In the genomic region with DNA sequence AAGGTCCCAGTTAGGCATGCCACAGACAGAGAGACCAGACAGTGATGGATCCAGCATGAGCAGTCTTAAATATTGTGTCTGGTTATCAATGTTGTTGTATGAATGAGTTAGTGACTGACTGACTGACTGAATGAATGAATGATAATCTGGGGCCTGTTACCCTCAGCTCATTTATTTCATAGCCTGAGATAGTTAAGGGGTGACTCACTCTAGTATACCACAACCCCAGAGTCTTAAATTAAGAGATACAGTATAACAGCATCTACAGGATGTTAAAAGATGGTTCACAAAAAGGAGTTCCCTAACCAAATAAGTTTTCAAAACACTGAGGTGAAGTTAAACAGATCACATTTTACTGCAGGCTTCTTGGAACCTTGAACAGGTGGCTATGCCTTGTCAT, we compare ENCODE assay signal across 20 cellular contexts.
DNase-seq lines count a peak whose midpoint lies in the region; ATAC-seq and TF ChIP-seq lines count a peak whose summit lies in the region.
"Had no signal": no experiment of that assay in that cellular context is flagged by ENCODE, and none has a peak within 500 bp of the region (broad histone marks: within the 10 kb centered on the region; RNA-seq: fewer than 3 reads in every experiment).

No MANE protein-coding gene starts in this region.

- DNase-seq in AG09309 (ENCODE audit: low read depth) (peak; percentile 13), HT1080 (ENCODE audit: low read depth) (peak; percentile 34), fibroblast of mammary gland (ENCODE audit: low read depth) (peak; percentile 40), activated gamma-delta T cell (lab: John Stamatoyannopoulos, UW) (no peak), upper lobe of right lung (no peak), neuronal stem cell (ENCODE audit: low spot score) (no peak)
- DNase-seq: DND-41; GDM1; H7; Kasumi-1; NCI-H1105; NCI-H1694; NCI-H2081 treated with DMSO at 0.1 percent for 48 hours; NCI-H510A; NCI-H748 treated with DMSO at 0.1 percent for 48 hours; NK-92 treated with Interleukin-12 subunit alpha and Interleukin-12 subunit beta, amount 100 ng/mL, for 24 hours; OCI-M1; RPMI8226; SIG-M5 had no signal

- H3K36me3 ChIP-seq in rectal smooth muscle tissue (ENCODE audit: control insufficient read depth, insufficient read depth, low read length) (no peaks in the 10 kb centered on the region), upper lobe of right lung (no peaks in the 10 kb centered on the region), neuronal stem cell (replicated peaks in 1 of 2; ENCODE audit: control insufficient read depth in 2 of 2, insufficient read depth in 2 of 2, low read length in 2 of 2) (no peaks in the 10 kb centered on the region)

- H3K9ac ChIP-seq in rectal smooth muscle tissue (ENCODE audit: low read length): no peak overlapping the region
- H3K9ac ChIP-seq in neuronal stem cell (ENCODE audit: low read depth, low read length, poor library complexity): no peak overlapping the region

- H2BK5ac ChIP-seq in neuronal stem cell (ENCODE audit: low read length): no peak overlapping the region

- no peak overlapping the region for H2BK12ac ChIP-seq in neuronal stem cell (ENCODE audit: low read length)

- ATAC-seq in upper lobe of right lung: no peak

- TF ChIP-seq CTCF in AG09309 (IDR thresholded peaks at IDR 0.05; ENCODE audit: control insufficient read depth, insufficient read depth, low read depth, low read length, missing control alignments) (no peak), fibroblast of mammary gland (conservative IDR thresholded peaks at IDR 0.05; ENCODE audit: control insufficient read depth, insufficient read depth, low read depth, low read length) (no peak), upper lobe of right lung (IDR thresholded peaks at IDR 0.05) (no peak)

- H3K4ac ChIP-seq in neuronal stem cell (ENCODE audit: low read length): no peak overlapping the region

- no peak overlapping the region for H3K4me2 ChIP-seq in neuronal stem cell (ENCODE audit: insufficient read depth, low read length, poor library complexity, severe bottlenecking)

- H2BK15ac ChIP-seq in neuronal stem cell (ENCODE audit: low read length): no peak overlapping the region

- H3K4me1 ChIP-seq in rectal smooth muscle tissue (ENCODE audit: control insufficient read depth, insufficient read depth, low read length) (no peaks in the 10 kb centered on the region), upper lobe of right lung (no peaks in the 10 kb centered on the region), neuronal stem cell (ENCODE audit: control insufficient read depth in 2 of 2, insufficient read depth in 1 of 2, low read depth in 1 of 2, low read length in 2 of 2) (no peaks in the 10 kb centered on the region)

- H3K27me3 ChIP-seq in rectal smooth muscle tissue (ENCODE audit: control insufficient read depth, insufficient read depth, low read length) (no peaks in the 10 kb centered on the region), upper lobe of right lung (no peaks in the 10 kb centered on the region), neuronal stem cell (ENCODE audit: control insufficient read depth in 3 of 3, insufficient read depth in 3 of 3, low read depth in 1 of 3, low read length in 3 of 3) (no peaks in the 10 kb centered on the region)

- H2AFZ ChIP-seq in neuronal stem cell (ENCODE audit: low read length): no peak overlapping the region

- H4K8ac ChIP-seq in neuronal stem cell (ENCODE audit: low read depth, low read length): no peak overlapping the region

- H2BK120ac ChIP-seq in neuronal stem cell (ENCODE audit: low read depth, low read length): no peak overlapping the region

- H3K27ac ChIP-seq in rectal smooth muscle tissue (ENCODE audit: low read depth, low read length): peak overlapping the region; percentile 30
- no peak overlapping the region for H3K27ac ChIP-seq in upper lobe of right lung
- H3K27ac ChIP-seq in neuronal stem cell (replicated peaks; ENCODE audit: low read length): no peak overlapping the region

- H4K91ac ChIP-seq in neuronal stem cell (ENCODE audit: low read depth, low read length, poor library complexity): no peak overlapping the region

- H3K4me3 ChIP-seq in AG09309 (ENCODE audit: control insufficient read depth, low read depth, low read length) (no peak overlapping the region), fibroblast of mammary gland (ENCODE audit: control insufficient read depth, low read depth, low read length) (no peak overlapping the region), rectal smooth muscle tissue (ENCODE audit: low read length) (no peak overlapping the region), upper lobe of right lung (no peak overlapping the region), neuronal stem cell (ENCODE audit: low read length in 2 of 2) (no peak overlapping the region)

- intact Hi-C loops in upper lobe of right lung (cut with DNase I): no loop called here

- H2AK5ac ChIP-seq in neuronal stem cell (ENCODE audit: low read depth, low read length): no peak overlapping the region

- H3K9me3 ChIP-seq in upper lobe of right lung (no peaks in the 10 kb centered on the region), neuronal stem cell (replicated peaks in 1 of 2; ENCODE audit: control insufficient read depth in 2 of 2, insufficient read depth in 1 of 2, low read depth in 1 of 2, low read length in 2 of 2) (no peaks in the 10 kb centered on the region)

- H3K23ac ChIP-seq in neuronal stem cell (ENCODE audit: low read depth, low read length, poor library complexity): no peak overlapping the region

- no peak overlapping the region for H3K18ac ChIP-seq in neuronal stem cell (ENCODE audit: low read length)

- no peak overlapping the region for H3K14ac ChIP-seq in neuronal stem cell (ENCODE audit: low read length)

- no peaks in the 10 kb centered on the region for H3K79me1 ChIP-seq in neuronal stem cell (ENCODE audit: low read depth, low read length)

Comparison
In these comparisons a context has a peak if more than half of its experiments do, and no peak if none do; other contexts are left out.
1. DNase-seq: peak in AG09309 (single experiment), HT1080 (single experiment) and fibroblast of mammary gland (single experiment); none in activated gamma-delta T cell (single experiment), upper lobe of right lung (single experiment) and neuronal stem cell (single experiment).